Comparison of ENCODE assay signal across 19 cellular contexts in the genomic region with DNA sequence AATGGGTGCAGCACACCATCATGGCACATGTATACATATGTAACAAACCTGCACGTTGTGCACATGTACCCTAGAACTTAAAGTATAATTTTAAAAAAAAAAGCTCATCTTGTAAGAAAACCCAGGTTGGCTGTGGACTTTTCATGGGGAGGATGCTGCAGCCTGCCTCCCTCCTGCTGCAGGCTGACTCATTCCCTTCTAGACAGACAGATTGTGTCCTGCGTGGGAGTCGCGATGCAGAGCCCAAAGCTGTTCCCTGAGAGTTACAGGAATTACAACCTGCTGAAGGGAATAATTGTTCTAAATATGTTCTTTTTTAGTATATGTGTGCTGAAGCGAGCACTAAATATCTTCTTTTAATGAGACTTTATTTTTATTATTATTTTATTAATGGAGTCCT.
DNase-seq lines count a peak whose midpoint lies in the region; ATAC-seq and TF ChIP-seq lines count a peak whose summit lies in the region.
"Had no signal": no experiment of that assay in that cellular context is flagged by ENCODE, and none has a peak within 500 bp of the region (broad histone marks: within the 10 kb centered on the region; RNA-seq: fewer than 3 reads in every experiment).

No MANE protein-coding gene starts in this region.

- intact Hi-C loops in Calu3 (cut with micrococcal nuclease; ENCODE audit: unreplicated experiment) = no loop called here

- H3K9ac ChIP-seq in SK-N-SH = no peak overlapping the region
- H3K9ac ChIP-seq: parathyroid adenoma had no signal

- no TSS peak for BruUV-seq in Calu3 (replicated peaks; lab: Mats Ljungman, UMichigan)

- no peaks in the 10 kb centered on the region for H3K27me3 ChIP-seq in SK-N-SH (ENCODE audit: insufficient read depth)

- H3K9me3 Mint-ChIP-seq in T-cell = no peaks in the 10 kb centered on the region
- no peaks in the 10 kb centered on the region for H3K9me3 Mint-ChIP-seq in Calu3 (ENCODE audit: low read depth, unreplicated experiment)
- H3K9me3 Mint-ChIP-seq: activated naive CD4-positive, alpha-beta T cell treated with anti-CD3 and anti-CD28 coated beads, Interleukin-2, amount 50 U/mL, for 24 hours; activated T-helper 1 cell treated with anti-CD3 and anti-CD28 coated beads, Interleukin-12 subunit alpha, Interleukin-12 subunit beta, Interleukin-2, Interleukin-4 antibody, amounts not matched to agents 30 ng/mL and 10 ng/mL and 1 ng/mL, durations not matched to agents 14 hours and 24 hours and 36 hours; naive thymus-derived CD8-positive, alpha-beta T cell had no signal

- POLR2A ChIA-PET in SK-N-SH (lab: Yijun Ruan, JAX) = no interaction called here
- POLR2A ChIA-PET in T-cell (lab: Charles Lee) = no interaction called here

- CTCF ChIA-PET in SK-N-SH (lab: Yijun Ruan, JAX) = interaction anchor here (0.7 to 0.8 kb wide), 2 partner anchors 10 to 31 kb away, joined by 3 to 4 read pairs; no protein-coding TSS in a partner anchor
- CTCF ChIA-PET in T-cell (lab: Charles Lee) = interaction anchor here in 1 of 2 donors (1.1 kb wide), 1 partner anchor 31 kb away, joined by 4 read pairs; no protein-coding TSS in a partner anchor
- CTCF ChIA-PET in Calu3 (lab: Charles Lee) = no interaction called here

- no peak for TF ChIP-seq EP300 in SK-N-SH (IDR thresholded peaks at IDR 0.05; ENCODE audit: borderline replicate concordance in 1 of 2, low read depth in 1 of 2, low read length in 1 of 2)

- no peak overlapping the region for H2AFZ ChIP-seq in SK-N-SH (ENCODE audit: low read depth)
- H2AFZ ChIP-seq: parathyroid adenoma had no signal

- no peak overlapping the region for H3K27ac Mint-ChIP-seq in T-cell
- H3K27ac Mint-ChIP-seq in Calu3 (ENCODE audit: unreplicated experiment) = no peak overlapping the region
- H3K27ac Mint-ChIP-seq: activated naive CD4-positive, alpha-beta T cell treated with anti-CD3 and anti-CD28 coated beads, Interleukin-2, amount 50 U/mL, for 24 hours; activated T-helper 1 cell treated with anti-CD3 and anti-CD28 coated beads, Interleukin-12 subunit alpha, Interleukin-12 subunit beta, Interleukin-2, Interleukin-4 antibody, amounts not matched to agents 30 ng/mL and 10 ng/mL and 1 ng/mL, durations not matched to agents 14 hours and 24 hours and 36 hours had no signal

- no peaks in the 10 kb centered on the region for H3F3A ChIP-seq in SK-N-SH (replicated peaks; ENCODE audit: insufficient read depth)

- H3K36me3 ChIP-seq in SK-N-SH (replicated peaks in 1 of 2; ENCODE audit: control insufficient read depth in 1 of 2, insufficient read depth in 2 of 2, low read length in 1 of 2) = no peaks in the 10 kb centered on the region

- no peaks in the 10 kb centered on the region for H3K36me3 Mint-ChIP-seq in T-cell
- no peaks in the 10 kb centered on the region for H3K36me3 Mint-ChIP-seq in Calu3 (ENCODE audit: insufficient read depth, unreplicated experiment)
- H3K36me3 Mint-ChIP-seq: naive thymus-derived CD8-positive, alpha-beta T cell had no signal

- no peaks in the 10 kb centered on the region for H3K27me3 Mint-ChIP-seq in T-cell
- H3K27me3 Mint-ChIP-seq in Calu3 (ENCODE audit: unreplicated experiment) = no peaks in the 10 kb centered on the region
- H3K27me3 Mint-ChIP-seq: activated naive CD4-positive, alpha-beta T cell treated with anti-CD3 and anti-CD28 coated beads, Interleukin-2, amount 50 U/mL, for 24 hours had no signal

- 67% methylated on average over 5 of the region's 5 CpGs for WGBS in SK-N-SH (ENCODE audit: low lambda C conversion rate)

- TF ChIP-seq CTCF in SK-N-SH (IDR thresholded peaks at IDR 0.05) = no peak
- no peak for TF ChIP-seq CTCF in fibroblast of pulmonary artery (IDR thresholded peaks at IDR 0.05; ENCODE audit: low read length, missing control alignments)
- TF ChIP-seq CTCF in Calu3 (IDR thresholded peaks at IDR 0.05; ENCODE audit: unreplicated experiment) = no peak

- TF ChIP-seq RAD21 in SK-N-SH (IDR thresholded peaks at IDR 0.05; ENCODE audit: low read length) = no peak

- no peak overlapping the region for H3K27ac ChIP-seq in SK-N-SH (ENCODE audit: low read depth in 2 of 2, low read length in 1 of 2)
- H3K27ac ChIP-seq: parathyroid adenoma had no signal

- in situ Hi-C loops in G401 (cut with HindIII; ENCODE audit: low sequenced_read_pairs) = no loop called here

- H3K9me2 ChIP-seq in SK-N-SH = no peaks in the 10 kb centered on the region

- H3K4me3 ChIP-seq in SK-N-SH (ENCODE audit: low read depth in 2 of 2, low read length in 1 of 2) = no peak overlapping the region
- H3K4me3 ChIP-seq in fibroblast of pulmonary artery (replicated peaks; ENCODE audit: low read depth, low read length) = no peak overlapping the region
- H3K4me3 ChIP-seq: GM12878 had no signal

- H3K4me1 Mint-ChIP-seq in T-cell (peaks cover 0 to 10% (median 0%) of the 10 kb centered on the region in 3 donors), Calu3 (ENCODE audit: low read depth, unreplicated experiment) (no peaks in the 10 kb centered on the region)
- H3K4me1 Mint-ChIP-seq: activated naive CD4-positive, alpha-beta T cell treated with anti-CD3 and anti-CD28 coated beads, Interleukin-2, amount 50 U/mL, for 24 hours; naive thymus-derived CD8-positive, alpha-beta T cell had no signal

- H4K20me1 ChIP-seq in SK-N-SH (ENCODE audit: insufficient read depth) = no peaks in the 10 kb centered on the region

- ATAC-seq in T-cell (replicated peaks in 1 of 4) = no peak
- ATAC-seq: GM12878; naive thymus-derived CD8-positive, alpha-beta T cell had no signal

- DNase-seq in G401 (ENCODE audit: low spot score) (peak; percentile 64), SK-N-SH (no peak), fibroblast of pulmonary artery (ENCODE audit: low read depth) (peak; percentile 62), renal cortical epithelial cell (ENCODE audit: low read depth) (peak; percentile 6), T-cell (no peak), Calu3 (no peak), NK-92 (lab: John Stamatoyannopoulos, UW; ENCODE audit: unreplicated experiment) (no peak)
- DNase-seq: activated CD4-positive, alpha-beta T cell treated with anti-CD3 and anti-CD28 coated beads for 4 hours; GOT3; Kasumi-1; naive thymus-derived CD8-positive, alpha-beta T cell; NCI-H1930; NCI-H2227 treated with DMSO at 0.1 percent for 48 hours; NCI-H774; SHP77 treated with DMSO at 0.1 percent for 48 hours had no signal

- no peaks in the 10 kb centered on the region for H3K79me2 ChIP-seq in SK-N-SH (ENCODE audit: insufficient read depth)
- H3K79me2 ChIP-seq: parathyroid adenoma had no signal

- no peak overlapping the region for H3K4me3 Mint-ChIP-seq in T-cell
- no peak overlapping the region for H3K4me3 Mint-ChIP-seq in Calu3 (ENCODE audit: low read depth, unreplicated experiment)
- H3K4me3 Mint-ChIP-seq: activated naive CD4-positive, alpha-beta T cell treated with anti-CD3 and anti-CD28 coated beads, Interleukin-2, amount 50 U/mL, for 24 hours; activated T-helper 1 cell treated with anti-CD3 and anti-CD28 coated beads, Interleukin-12 subunit alpha, Interleukin-12 subunit beta, Interleukin-2, Interleukin-4 antibody, amounts not matched to agents 30 ng/mL and 10 ng/mL and 1 ng/mL, durations not matched to agents 14 hours and 24 hours and 36 hours; naive thymus-derived CD8-positive, alpha-beta T cell had no signal

- no peaks in the 10 kb centered on the region for H3K9me3 ChIP-seq in SK-N-SH

- no peak overlapping the region for H3K4me2 ChIP-seq in SK-N-SH

- H3K4me1 ChIP-seq in SK-N-SH (ENCODE audit: control insufficient read depth in 1 of 2, insufficient read depth in 2 of 2, low read depth in 1 of 2, low read length in 1 of 2) = no peaks in the 10 kb centered on the region
- H3K4me1 ChIP-seq: parathyroid adenoma had no signal

TF ChIP-seq in SK-N-SH, 30 proteins besides CTCF, POLR2A, EP300 and RAD21:
- TF ChIP-seq NFIC (IDR thresholded peaks at IDR 0.05; ENCODE audit: borderline replicate concordance) = no peak
- TF ChIP-seq FOSL2 (IDR thresholded peaks at IDR 0.05; ENCODE audit: borderline replicate concordance, low read depth) = 0 out of 2 replicates have a peak, but pooled peaks have one; percentile 5

Comparison
In these comparisons a context has a peak if more than half of its experiments do, and no peak if none do; other contexts are left out.
1. DNase-seq: peak in G401 (single experiment), fibroblast of pulmonary artery (single experiment) and renal cortical epithelial cell (single experiment); none in SK-N-SH (single experiment), T-cell (0 of 34), Calu3 (single experiment) and NK-92 (single experiment).